Comparison of ENCODE assay signal across 13 cellular contexts in the genomic region with DNA sequence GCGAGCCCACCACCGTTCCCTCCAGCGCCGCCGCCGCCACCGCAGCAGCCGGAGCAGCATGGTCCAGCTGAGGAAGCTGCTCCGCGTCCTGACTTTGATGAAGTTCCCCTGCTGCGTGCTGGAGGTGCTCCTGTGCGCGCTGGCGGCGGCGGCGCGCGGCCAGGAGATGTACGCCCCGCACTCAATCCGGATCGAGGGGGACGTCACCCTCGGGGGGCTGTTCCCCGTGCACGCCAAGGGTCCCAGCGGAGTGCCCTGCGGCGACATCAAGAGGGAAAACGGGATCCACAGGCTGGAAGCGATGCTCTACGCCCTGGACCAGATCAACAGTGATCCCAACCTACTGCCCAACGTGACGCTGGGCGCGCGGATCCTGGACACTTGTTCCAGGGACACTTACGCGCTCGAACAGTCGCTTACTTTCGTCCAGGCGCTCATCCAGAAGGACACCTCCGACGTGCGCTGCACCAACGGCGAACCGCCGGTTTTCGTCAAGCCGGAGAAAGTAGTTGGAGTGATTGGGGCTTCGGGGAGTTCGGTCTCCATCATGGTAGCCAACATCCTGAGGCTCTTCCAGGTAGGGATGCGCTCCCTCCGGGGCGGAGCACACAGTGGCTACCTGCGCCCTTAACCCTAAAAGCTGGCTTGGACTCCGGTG. TPM values are rescaled to one million over a fixed set of nuclear protein-coding genes. Genes with fewer than 3 reads are reported as not detected.
DNase-seq lines count a peak whose midpoint lies in the region; ATAC-seq and TF ChIP-seq lines count a peak whose summit lies in the region.
"Had no signal": no experiment of that assay in that cellular context is flagged by ENCODE, and none has a peak within 500 bp of the region (broad histone marks: within the 10 kb centered on the region; RNA-seq: fewer than 3 reads in every experiment).

No MANE protein-coding gene starts in this region.

- no peak for ATAC-seq in foreskin keratinocyte

- no peak for TF ChIP-seq EP300 in ovary (IDR thresholded peaks at IDR 0.05)

- WGBS in ovary, 3 donors: 0% methylated on average over 35 to 60 of the region's 60 CpGs

- peaks cover 0 to 26% of the 10 kb centered on the region in 2 donors for H3K4me1 ChIP-seq in right atrium auricular region
- peaks cover 2% of the 10 kb centered on the region for H3K4me1 ChIP-seq in ovary (ENCODE audit: insufficient read depth)
- no peaks in the 10 kb centered on the region for H3K4me1 ChIP-seq in foreskin keratinocyte
- H3K4me1 ChIP-seq: left lung had no signal

- H3K36me3 ChIP-seq in right atrium auricular region: no peaks in the 10 kb centered on the region
- no peaks in the 10 kb centered on the region for H3K36me3 ChIP-seq in ovary
- H3K36me3 ChIP-seq: left lung had no signal

- H3K27ac ChIP-seq in right atrium auricular region: no peak overlapping the region
- H3K27ac ChIP-seq in ovary: no peak overlapping the region
- H3K27ac ChIP-seq in foreskin keratinocyte: no peak overlapping the region
- H3K27ac ChIP-seq: left lung had no signal

- TF ChIP-seq POLR2A in ovary (IDR thresholded peaks at IDR 0.05): no peak

- intact Hi-C loops in ovary (cut with DNase I): no loop called here

- DNase-seq in ELF-1 (ENCODE audit: low read depth, low spot score) (peak; percentile 30), NCI-H69 (lab: John Stamatoyannopoulos, UW) (peak; percentile 50), right atrium auricular region (ENCODE audit: low spot score) (no peak), ovary (no peak), KBM-7 (no peak), NCI-H1092 (lab: John Stamatoyannopoulos, UW) (no peak), MV-4-11 (lab: John Stamatoyannopoulos, UW) (no peak), foreskin keratinocyte (no peak)
- DNase-seq: erythroblast, HCEC 1CT had no signal

- H3K4me3 ChIP-seq in right atrium auricular region: peak overlapping the region; percentile 25 to 34
- H3K4me3 ChIP-seq in ovary: peak overlapping the region; percentile 37
- H3K4me3 ChIP-seq: left lung had no signal

- no peaks in the 10 kb centered on the region for H3K9me3 ChIP-seq in right atrium auricular region
- H3K9me3 ChIP-seq in ovary: no peaks in the 10 kb centered on the region
- H3K9me3 ChIP-seq: left lung had no signal

- in situ Hi-C loops in KBM-7 (cut with MboI; ENCODE audit: low pct_unique_long_range_greater_than_20kb, low sequenced_read_pairs): no loop called here

- H3K27me3 ChIP-seq in right atrium auricular region: peaks cover 3 to 10% of the 10 kb centered on the region in 2 donors
- H3K27me3 ChIP-seq in ovary: no peaks in the 10 kb centered on the region
- peaks cover 47% of the 10 kb centered on the region for H3K27me3 ChIP-seq in foreskin keratinocyte

- TF ChIP-seq CTCF in right atrium auricular region (IDR thresholded peaks at IDR 0.05) (no peak), ovary (IDR thresholded peaks at IDR 0.05) (no peak), foreskin keratinocyte (conservative IDR thresholded peaks at IDR 0.05) (no peak)

RNA-seq across cellular contexts. Expression of a gene that starts 0.5 kb away (rescaled TPM):
- total RNA-seq in right atrium auricular region (not detected), ovary (under 1 TPM in 4 of 7 donors, not detected in 3; 0.18 to 0.80 (median 0.24) TPM), foreskin keratinocyte (not detected in 2 replicates)
- polyA plus RNA-seq in ovary (under 1 TPM; 0.28 to 0.85 TPM), foreskin keratinocyte (not detected in 2 replicates)
- total RNA-seq: M059J had no signal
- polyA plus RNA-seq: BJ had no signal

Comparison
In these comparisons a context has a peak if more than half of its experiments do, and no peak if none do; other contexts are left out.
1. DNase-seq: peak in ELF-1 (single experiment) and NCI-H69 (single experiment); none in right atrium auricular region (single experiment), ovary (0 of 5), KBM-7 (single experiment), NCI-H1092 (single experiment), MV-4-11 (single experiment) and foreskin keratinocyte (0 of 2).